Comparison of ENCODE assay signal across 11 cellular contexts in the genomic region with DNA sequence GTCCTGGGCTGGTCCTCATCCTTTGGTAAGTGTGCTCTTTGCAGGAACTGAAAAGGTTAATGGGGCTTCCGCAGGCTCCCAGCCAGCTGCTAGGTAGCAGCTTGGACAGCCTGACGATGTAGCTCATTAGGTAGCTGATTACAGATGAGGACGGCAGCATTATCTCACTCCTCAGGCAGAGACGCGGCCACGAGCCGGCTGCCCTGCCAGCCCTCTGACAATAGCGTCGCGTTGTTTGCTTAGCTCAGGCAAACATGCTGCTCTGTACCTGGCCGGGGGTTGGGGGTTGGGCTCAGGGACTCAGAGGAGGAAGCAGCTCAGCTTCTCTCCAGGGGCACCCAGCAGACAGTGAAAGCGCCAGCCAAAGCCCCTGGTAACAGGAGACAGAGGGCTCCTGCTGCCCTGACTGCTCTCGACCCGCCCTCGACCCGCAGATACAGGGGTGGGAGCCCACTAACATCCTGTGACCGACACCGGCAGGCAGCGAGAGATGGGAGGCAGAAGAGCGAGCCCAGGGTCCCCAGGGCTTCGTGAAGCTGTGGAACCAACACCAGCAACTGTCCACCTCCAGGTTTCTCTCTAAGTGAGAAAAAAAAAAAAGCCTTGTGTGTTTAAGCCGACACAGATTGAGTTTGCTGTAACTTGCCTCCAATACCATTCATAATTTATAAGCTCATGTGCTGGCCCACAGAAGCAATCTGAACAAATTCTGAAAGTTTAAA. TPM values are rescaled to one million over a fixed set of nuclear protein-coding genes. Genes with fewer than 3 reads are reported as not detected.
A peak's percentile ranks its signal among the peaks of the same experiment; 100 is the strongest.
DNase-seq lines count a peak whose midpoint lies in the region; ATAC-seq and TF ChIP-seq lines count a peak whose summit lies in the region.
"Had no signal": no experiment of that assay in that cellular context is flagged by ENCODE, and none has a peak within 500 bp of the region (broad histone marks: within the 10 kb centered on the region; RNA-seq: fewer than 3 reads in every experiment).

No MANE protein-coding gene starts in this region.

- no peak overlapping the region for H3K4me2 ChIP-seq in DND-41 (ENCODE audit: insufficient read depth, low read length)

- no peak for TF ChIP-seq CTCF in DND-41 (IDR thresholded peaks at IDR 0.05; ENCODE audit: borderline replicate concordance, extremely low read depth, low read length, poor library complexity, severe bottlenecking)
- no peak for TF ChIP-seq CTCF in mesothelial cell of epicardium (IDR thresholded peaks at IDR 0.05; ENCODE audit: unreplicated experiment)
- TF ChIP-seq CTCF in MCF 10A (IDR thresholded peaks at IDR 0.05; ENCODE audit: unreplicated experiment), result no peak

- H3K9ac ChIP-seq in DND-41 (ENCODE audit: low read depth, low read length), result no peak overlapping the region

- no peak overlapping the region for H2AFZ ChIP-seq in DND-41 (ENCODE audit: low read depth, low read length)

- no peaks in the 10 kb centered on the region for H3K36me3 Mint-ChIP-seq in mesothelial cell of epicardium
- H3K36me3 Mint-ChIP-seq in MCF 10A (ENCODE audit: insufficient read depth, unreplicated experiment), result no peaks in the 10 kb centered on the region

- ATAC-seq in DND-41 (ENCODE audit: insufficient read depth, low read depth) (peak; percentile 72), HG03135 (IDR thresholded peaks at IDR 0.05; ENCODE audit: unreplicated experiment) (no peak), HG02623 (IDR thresholded peaks at IDR 0.05; ENCODE audit: unreplicated experiment) (no peak)
- ATAC-seq: foreskin keratinocyte had no signal

- intact Hi-C loops in MCF 10A (cut with micrococcal nuclease), result no loop called here

- H3K27me3 Mint-ChIP-seq in mesothelial cell of epicardium (ENCODE audit: low read depth), result peaks cover 22% of the 10 kb centered on the region
- H3K27me3 Mint-ChIP-seq in MCF 10A (ENCODE audit: insufficient read depth, unreplicated experiment), result no peaks in the 10 kb centered on the region

- H3K27ac Mint-ChIP-seq in mesothelial cell of epicardium, result no peak overlapping the region
- H3K27ac Mint-ChIP-seq in MCF 10A (ENCODE audit: low read depth, unreplicated experiment), result no peak overlapping the region

- CTCF ChIA-PET in MCF 10A (lab: Yijun Ruan, JAX), result interaction anchor here (1.5 to 1.8 kb wide), 2 partner anchors 10 to 28 kb away, joined by 4 to 7 read pairs; no protein-coding TSS in a partner anchor

- H3K9me3 Mint-ChIP-seq in mesothelial cell of epicardium (no peaks in the 10 kb centered on the region), MCF 10A (ENCODE audit: unreplicated experiment) (no peaks in the 10 kb centered on the region)

- no TSS peak for BruUV-seq in MCF 10A (replicated peaks; lab: Mats Ljungman, UMichigan)

- no peaks in the 10 kb centered on the region for H3K9me3 ChIP-seq in DND-41 (ENCODE audit: insufficient read depth, low read length, severe bottlenecking)
- no peaks in the 10 kb centered on the region for H3K9me3 ChIP-seq in SJCRH30 (replicated peaks)

- DNase-seq in DND-41 (peak; percentile 37), NCI-H187 treated with DMSO at 0.1 percent for 48 hours (lab: John Stamatoyannopoulos, UW) (peak; percentile 47), SJCRH30 (peak; percentile 62 to 73), mesothelial cell of epicardium (ENCODE audit: low spot score in 2 of 2, unreplicated experiment in 2 of 2) (no peak), MCF 10A (ENCODE audit: unreplicated experiment) (no peak), foreskin melanocyte (no peak)
- DNase-seq: activated CD8-positive, alpha-beta memory T cell treated with anti-CD3 and anti-CD28 coated beads, Interleukin-2, amount 50 U/mL, for 4 hours; foreskin keratinocyte had no signal

- H3K4me3 ChIP-seq in DND-41 (ENCODE audit: low read depth in 1 of 2, low read length in 2 of 2) (no peak overlapping the region), SJCRH30 (peak overlapping the region; percentile 34)
- H3K4me3 ChIP-seq: SK-N-MC had no signal

- POLR2A ChIA-PET in MCF 10A (lab: Yijun Ruan, JAX), result interaction anchor here (0.6 kb wide), 1 partner anchor 969 kb away, joined by 3 read pairs; no protein-coding TSS in a partner anchor

- H3K79me2 ChIP-seq in DND-41 (ENCODE audit: insufficient read depth, low read length), result no peaks in the 10 kb centered on the region

- H3K4me3 Mint-ChIP-seq in mesothelial cell of epicardium, result peak overlapping the region; percentile 22
- H3K4me3 Mint-ChIP-seq in MCF 10A (ENCODE audit: unreplicated experiment), result no peak overlapping the region

- H3K27me3 ChIP-seq in DND-41 (ENCODE audit: insufficient read depth, low read length, poor library complexity) (peaks cover 61% of the 10 kb centered on the region), SJCRH30 (no peaks in the 10 kb centered on the region; the same call in 1 of the 2 replicates)

- no peaks in the 10 kb centered on the region for H3K36me3 ChIP-seq in DND-41 (ENCODE audit: insufficient read depth, low read length)
- no peaks in the 10 kb centered on the region for H3K36me3 ChIP-seq in SJCRH30

- H3K27ac ChIP-seq in DND-41 (ENCODE audit: low read length), result no peak overlapping the region
- peak overlapping the region; percentile 43 for H3K27ac ChIP-seq in SJCRH30
- H3K27ac ChIP-seq: foreskin keratinocyte, SK-N-MC had no signal

- H4K20me1 ChIP-seq in DND-41 (ENCODE audit: insufficient read depth, low read length), result no peaks in the 10 kb centered on the region

- H3K4me1 Mint-ChIP-seq in mesothelial cell of epicardium (peaks cover 76% of the 10 kb centered on the region), MCF 10A (ENCODE audit: insufficient read depth, unreplicated experiment) (peaks cover 12% of the 10 kb centered on the region)

- H3K4me1 ChIP-seq in DND-41 (ENCODE audit: insufficient read depth, low read length) (no peaks in the 10 kb centered on the region), SJCRH30 (peaks cover 32% of the 10 kb centered on the region)

RNA-seq across cellular contexts. Expression of a gene that starts 53.4 kb away (rescaled TPM):
- 0.20 and 0.28 TPM in 2 replicates for total RNA-seq in SJCRH30 (2014; rRNA removed; shearing (Covaris generic))
- 958 to 1,165 TPM (median 1,080 TPM) in 3 replicates for total RNA-seq in mesothelial cell of epicardium
- not detected in 2 replicates for total RNA-seq in MCF 10A (2022)
- total RNA-seq: foreskin keratinocyte had no signal

Comparison
In these comparisons a context has a peak if more than half of its experiments do, and no peak if none do; other contexts are left out.
1. DNase-seq: peak in DND-41 (single experiment), NCI-H187 treated with DMSO at 0.1 percent for 48 hours (single experiment) and SJCRH30 (2 of 2); none in mesothelial cell of epicardium (0 of 2), MCF 10A (single experiment) and foreskin melanocyte (single experiment).
2. RNA of a gene that starts 53.4 kb away (total RNA-seq): 958 to 1,165 TPM in mesothelial cell of epicardium; 0.20 to 0.28 TPM in SJCRH30 and not detected in MCF 10A; every median in the first group is over 100 times any median in the second.